In the genomic region with DNA sequence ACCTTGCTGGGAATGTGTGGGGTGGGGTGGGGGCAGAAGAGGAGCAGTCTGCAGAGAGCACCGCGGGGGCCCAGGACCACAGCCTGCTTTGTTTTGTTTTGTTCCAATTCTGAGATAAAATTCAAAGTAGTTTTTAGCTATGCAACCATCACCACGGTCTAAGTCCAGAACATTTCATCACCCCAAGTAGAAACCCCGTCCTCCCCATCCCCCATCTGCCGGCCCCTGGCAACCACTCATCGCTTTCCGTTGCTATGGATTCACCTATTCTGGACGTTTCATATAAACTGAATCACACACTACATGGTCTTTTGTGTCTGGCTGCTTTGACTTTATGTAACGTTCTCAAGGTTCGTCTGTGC, we compare ENCODE assay signal across 1 cellular context.
TF ChIP-seq lines count a peak whose summit lies in the region.

No MANE protein-coding gene starts in this region.

TF ChIP-seq in GM23338, 12 proteins besides CTCF, POLR2A, EP300 and RAD21 (continued from another document):
- TF ChIP-seq, protein P1, sequence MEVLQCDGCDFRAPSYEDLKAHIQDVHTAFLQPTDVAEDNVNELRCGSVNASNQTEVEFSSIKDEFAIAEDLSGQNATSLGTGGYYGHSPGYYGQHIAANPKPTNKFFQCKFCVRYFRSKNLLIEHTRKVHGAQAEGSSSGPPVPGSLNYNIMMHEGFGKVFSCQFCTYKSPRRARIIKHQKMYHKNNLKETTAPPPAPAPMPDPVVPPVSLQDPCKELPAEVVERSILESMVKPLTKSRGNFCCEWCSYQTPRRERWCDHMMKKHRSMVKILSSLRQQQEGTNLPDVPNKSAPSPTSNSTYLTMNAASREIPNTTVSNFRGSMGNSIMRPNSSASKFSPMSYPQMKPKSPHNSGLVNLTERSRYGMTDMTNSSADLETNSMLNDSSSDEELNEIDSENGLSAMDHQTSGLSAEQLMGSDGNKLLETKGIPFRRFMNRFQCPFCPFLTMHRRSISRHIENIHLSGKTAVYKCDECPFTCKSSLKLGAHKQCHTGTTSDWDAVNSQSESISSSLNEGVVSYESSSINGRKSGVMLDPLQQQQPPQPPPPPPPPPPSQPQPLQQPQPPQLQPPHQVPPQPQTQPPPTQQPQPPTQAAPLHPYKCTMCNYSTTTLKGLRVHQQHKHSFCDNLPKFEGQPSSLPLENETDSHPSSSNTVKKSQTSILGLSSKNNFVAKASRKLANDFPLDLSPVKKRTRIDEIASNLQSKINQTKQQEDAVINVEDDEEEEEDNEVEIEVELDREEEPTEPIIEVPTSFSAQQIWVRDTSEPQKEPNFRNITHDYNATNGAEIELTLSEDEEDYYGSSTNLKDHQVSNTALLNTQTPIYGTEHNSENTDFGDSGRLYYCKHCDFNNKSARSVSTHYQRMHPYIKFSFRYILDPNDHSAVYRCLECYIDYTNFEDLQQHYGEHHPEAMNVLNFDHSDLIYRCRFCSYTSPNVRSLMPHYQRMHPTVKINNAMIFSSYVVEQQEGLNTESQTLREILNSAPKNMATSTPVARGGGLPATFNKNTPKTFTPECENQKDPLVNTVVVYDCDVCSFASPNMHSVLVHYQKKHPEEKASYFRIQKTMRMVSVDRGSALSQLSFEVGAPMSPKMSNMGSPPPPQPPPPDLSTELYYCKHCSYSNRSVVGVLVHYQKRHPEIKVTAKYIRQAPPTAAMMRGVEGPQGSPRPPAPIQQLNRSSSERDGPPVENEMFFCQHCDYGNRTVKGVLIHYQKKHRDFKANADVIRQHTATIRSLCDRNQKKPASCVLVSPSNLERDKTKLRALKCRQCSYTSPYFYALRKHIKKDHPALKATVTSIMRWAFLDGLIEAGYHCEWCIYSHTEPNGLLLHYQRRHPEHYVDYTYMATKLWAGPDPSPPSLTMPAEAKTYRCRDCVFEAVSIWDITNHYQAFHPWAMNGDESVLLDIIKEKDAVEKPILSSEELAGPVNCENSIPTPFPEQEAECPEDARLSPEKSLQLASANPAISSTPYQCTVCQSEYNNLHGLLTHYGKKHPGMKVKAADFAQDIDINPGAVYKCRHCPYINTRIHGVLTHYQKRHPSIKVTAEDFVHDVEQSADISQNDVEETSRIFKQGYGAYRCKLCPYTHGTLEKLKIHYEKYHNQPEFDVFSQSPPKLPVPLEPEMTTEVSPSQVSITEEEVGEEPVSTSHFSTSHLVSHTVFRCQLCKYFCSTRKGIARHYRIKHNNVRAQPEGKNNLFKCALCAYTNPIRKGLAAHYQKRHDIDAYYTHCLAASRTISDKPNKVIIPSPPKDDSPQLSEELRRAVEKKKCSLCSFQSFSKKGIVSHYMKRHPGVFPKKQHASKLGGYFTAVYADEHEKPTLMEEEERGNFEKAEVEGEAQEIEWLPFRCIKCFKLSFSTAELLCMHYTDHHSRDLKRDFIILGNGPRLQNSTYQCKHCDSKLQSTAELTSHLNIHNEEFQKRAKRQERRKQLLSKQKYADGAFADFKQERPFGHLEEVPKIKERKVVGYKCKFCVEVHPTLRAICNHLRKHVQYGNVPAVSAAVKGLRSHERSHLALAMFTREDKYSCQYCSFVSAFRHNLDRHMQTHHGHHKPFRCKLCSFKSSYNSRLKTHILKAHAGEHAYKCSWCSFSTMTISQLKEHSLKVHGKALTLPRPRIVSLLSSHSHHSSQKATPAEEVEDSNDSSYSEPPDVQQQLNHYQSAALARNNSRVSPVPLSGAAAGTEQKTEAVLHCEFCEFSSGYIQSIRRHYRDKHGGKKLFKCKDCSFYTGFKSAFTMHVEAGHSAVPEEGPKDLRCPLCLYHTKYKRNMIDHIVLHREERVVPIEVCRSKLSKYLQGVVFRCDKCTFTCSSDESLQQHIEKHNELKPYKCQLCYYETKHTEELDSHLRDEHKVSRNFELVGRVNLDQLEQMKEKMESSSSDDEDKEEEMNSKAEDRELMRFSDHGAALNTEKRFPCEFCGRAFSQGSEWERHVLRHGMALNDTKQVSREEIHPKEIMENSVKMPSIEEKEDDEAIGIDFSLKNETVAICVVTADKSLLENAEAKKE (CRISPR knock-in tag; IDR thresholded peaks at IDR 0.05): no peak
